34 cellular contexts compared by ENCODE assay signal in genomic region chr16:3497771-3498170, GRCh38. TPM values are rescaled to one million over a fixed set of nuclear protein-coding genes. Genes with fewer than 3 reads are reported as not detected.
"Had no signal": no experiment of that assay in that cellular context is flagged by ENCODE, and none has a peak within 500 bp of the region (broad histone marks: within the 10 kb centered on the region; RNA-seq: fewer than 3 reads in every experiment).

No MANE protein-coding gene starts in this region.

- H3K9me2 ChIP-seq: SK-N-SH had no signal

- DNase-seq: activated CD4-positive, alpha-beta T cell treated with anti-CD3 and anti-CD28 coated beads for 4 hours; activated CD8-positive, alpha-beta memory T cell treated with anti-CD3 and anti-CD28 coated beads, Interleukin-2, amount 50 U/mL, for 4 hours; activated CD8-positive, alpha-beta T cell treated with anti-CD3 and anti-CD28 coated beads for 36 hours; activated naive CD4-positive, alpha-beta T cell; activated naive CD8-positive, alpha-beta T cell treated with anti-CD3 and anti-CD28 coated beads, Interleukin-2, amount 50 U/mL, for 24 hours; activated T-cell treated with anti-CD3 and anti-CD28 coated beads, Interleukin-2, amount 50 U/mL, for 72 hours; amniotic stem cell; body of pancreas; central memory CD4-positive, alpha-beta T cell; KG1; NCI-H1048; NCI-H146; NCI-H187 treated with DMSO at 0.1 percent for 48 hours; NCI-H2081 treated with DMSO at 0.1 percent for 48 hours; NCI-H2171; NCI-H2227 treated with DMSO at 0.1 percent for 48 hours; NCI-H446 treated with DMSO at 0.1 percent for 48 hours; NCI-H524 treated with DMSO at 0.1 percent for 48 hours; NCI-H748 treated with DMSO at 0.1 percent for 48 hours; OCI-M1; RPMI8226; SJCRH30; SK-N-SH; T-helper 1 cell had no signal

- H3K9me3 Mint-ChIP-seq: activated CD8-positive, alpha-beta T cell treated with anti-CD3 and anti-CD28 coated beads for 36 hours; activated naive CD4-positive, alpha-beta T cell treated with anti-CD3 and anti-CD28 coated beads, Interleukin-2, amount 50 U/mL, for 72 hours; activated naive CD8-positive, alpha-beta T cell treated with anti-CD3 and anti-CD28 coated beads, Interleukin-2, amount 50 U/mL, for 24 hours; activated T-cell treated with anti-CD3 and anti-CD28 coated beads, Interleukin-2, amount 50 U/mL, for 72 hours; activated T-helper 2 cell treated with anti-CD3 and anti-CD28 coated beads, Interferon-gamma antibody, Interleukin-2, Interleukin-4, amounts not matched to agents 10 μg/mL and 5 μg/mL and 100 μg/mL, durations not matched to agents 14 hours and 24 hours and 36 hours had no signal

- H3K27me3 ChIP-seq: ascending aorta, body of pancreas, SJCRH30 had no signal

- H3K27me3 Mint-ChIP-seq: activated CD8-positive, alpha-beta T cell treated with anti-CD3 and anti-CD28 coated beads for 36 hours; activated naive CD8-positive, alpha-beta T cell treated with anti-CD3 and anti-CD28 coated beads, Interleukin-2, amount 50 U/mL, for 24 hours had no signal

- H3K36me3 ChIP-seq: ascending aorta, SJCRH30 had no signal

- H3K27ac ChIP-seq: ascending aorta, body of pancreas, SJCRH30 had no signal

- ATAC-seq: activated CD4-positive, CD25-positive, alpha-beta regulatory T cell treated with anti-CD3 and anti-CD28 coated beads, Interleukin-2, amount 50 U/mL, for 24 hours; activated CD8-positive, alpha-beta T cell treated with anti-CD3 and anti-CD28 coated beads for 36 hours; activated naive CD4-positive, alpha-beta T cell treated with anti-CD3 and anti-CD28 coated beads, Interleukin-2, amount 50 U/mL, for 72 hours; activated naive CD8-positive, alpha-beta T cell treated with anti-CD3 and anti-CD28 coated beads, Interleukin-2, amount 50 U/mL, for 24 hours; activated T-cell treated with anti-CD3 and anti-CD28 coated beads, Interleukin-2, amount 50 U/mL, for 72 hours; body of pancreas; Panc1; Right ventricle myocardium inferior had no signal

- H3K9ac ChIP-seq: SK-N-SH had no signal

- H3K4me3 ChIP-seq: ascending aorta, body of pancreas, SJCRH30 had no signal

- H3K4me1 ChIP-seq: SJCRH30 had no signal

- FAIRE-seq: bronchial epithelial cell had no signal

- H3K9me3 ChIP-seq: ascending aorta, body of pancreas, SJCRH30, SK-N-SH had no signal

- H3K27ac Mint-ChIP-seq: activated CD8-positive, alpha-beta T cell treated with anti-CD3 and anti-CD28 coated beads for 36 hours; activated naive CD4-positive, alpha-beta T cell treated with anti-CD3 and anti-CD28 coated beads, Interleukin-2, amount 50 U/mL, for 72 hours; activated naive CD8-positive, alpha-beta T cell treated with anti-CD3 and anti-CD28 coated beads, Interleukin-2, amount 50 U/mL, for 24 hours; activated T-cell treated with anti-CD3 and anti-CD28 coated beads, Interleukin-2, amount 50 U/mL, for 72 hours; activated T-helper 2 cell treated with anti-CD3 and anti-CD28 coated beads, Interferon-gamma antibody, Interleukin-2, Interleukin-4, amounts not matched to agents 10 μg/mL and 5 μg/mL and 100 μg/mL, durations not matched to agents 14 hours and 24 hours and 36 hours had no signal

- H3K4me2 ChIP-seq: SK-N-SH had no signal

- H3K4me3 Mint-ChIP-seq: activated CD8-positive, alpha-beta T cell treated with anti-CD3 and anti-CD28 coated beads for 36 hours; activated naive CD8-positive, alpha-beta T cell treated with anti-CD3 and anti-CD28 coated beads, Interleukin-2, amount 50 U/mL, for 24 hours; activated T-cell treated with anti-CD3 and anti-CD28 coated beads, Interleukin-2, amount 50 U/mL, for 72 hours had no signal

RNA-seq across cellular contexts. Expression of gene C16orf90, which starts 2.5 kb away (rescaled TPM):
- total RNA-seq: activated CD8-positive, alpha-beta T cell treated with anti-CD3 and anti-CD28 coated beads for 36 hours; activated T-cell treated with anti-CD3 and anti-CD28 coated beads, Interleukin-2, amount 50 U/mL, for 72 hours; activated T-helper 2 cell treated with anti-CD3 and anti-CD28 coated beads, Interferon-gamma antibody, Interleukin-2, Interleukin-4, amounts not matched to agents 10 μg/mL and 5 μg/mL and 100 μg/mL, durations not matched to agents 14 hours and 24 hours and 36 hours; ascending aorta; body of pancreas; bronchial epithelial cell; LHCN-M2; M059J; Right ventricle myocardium inferior; SJCRH30; T-helper 2 cell treated with Interferon-gamma antibody and Interleukin-4, amounts not matched to agents 100 ng/mL and 5 ng/mL, for 36 hours had no signal
- polyA plus RNA-seq: SK-N-SH had no signal
